Comparison of ENCODE assay signal across 8 cellular contexts in genomic region chr15:32651229-32651837, GRCh38. TPM values are rescaled to one million over a fixed set of nuclear protein-coding genes. Genes with fewer than 3 reads are reported as not detected.
A peak's percentile ranks its signal among the peaks of the same experiment; 100 is the strongest.
DNase-seq lines count a peak whose midpoint lies in the region; ATAC-seq, FAIRE-seq and TF ChIP-seq lines count a peak whose summit lies in the region.

No MANE protein-coding gene starts in this region.

- no peaks in the 10 kb centered on the region for H3K27me3 Mint-ChIP-seq in astrocyte (ENCODE audit: low read depth, unreplicated experiment)

- no peaks in the 10 kb centered on the region for H3K79me2 ChIP-seq in astrocyte (ENCODE audit: insufficient read depth, low read length)

- H3K9me3 ChIP-seq in astrocyte (ENCODE audit: insufficient read depth, low read depth, low read length), result no peaks in the 10 kb centered on the region

- H3K36me3 ChIP-seq in astrocyte (ENCODE audit: insufficient read depth, low read length), result no peaks in the 10 kb centered on the region

- peak; percentile 73 for ATAC-seq in GM19397 (IDR thresholded peaks at IDR 0.05; ENCODE audit: unreplicated experiment)
- no peak for ATAC-seq in GM18517 (IDR thresholded peaks at IDR 0.05; ENCODE audit: unreplicated experiment)

- peak overlapping the region; percentile 39 for H2AFZ ChIP-seq in astrocyte (ENCODE audit: low read depth, low read length)

- H3K27ac ChIP-seq in astrocyte (ENCODE audit: low read depth, low read length), result no peak overlapping the region

- peak overlapping the region; percentile 9 for H3K4me2 ChIP-seq in astrocyte (ENCODE audit: low read length)

- H3K4me1 ChIP-seq in astrocyte (ENCODE audit: insufficient read depth, low read length), result no peaks in the 10 kb centered on the region

- no peaks in the 10 kb centered on the region for H3K9me3 Mint-ChIP-seq in astrocyte (ENCODE audit: unreplicated experiment)

- DNase-seq in DMS114 treated with DMSO at 0.1 percent for 48 hours (lab: John Stamatoyannopoulos, UW; ENCODE audit: unreplicated experiment) (peak; percentile 19), HT-29 (ENCODE audit: low spot score) (peak; percentile 77), SKM-1 (lab: John Stamatoyannopoulos, UW; ENCODE audit: unreplicated experiment) (peak; percentile 46), astrocyte (ENCODE audit: low read depth) (no peak), iPS-NIHi11 (ENCODE audit: low spot score) (peak; percentile 81)
- peak; percentile 13 to 40 for DNase-seq in stimulated activated CD4-positive, alpha-beta T cell treated with anti-CD3 and anti-CD28 coated beads, Interleukin-15, amount 100 ng/mL, for 48 hours (ENCODE audit: low read depth in 2 of 2)

- no peak overlapping the region for H3K4me3 Mint-ChIP-seq in astrocyte (ENCODE audit: unreplicated experiment)

- no peaks in the 10 kb centered on the region for H3K27me3 ChIP-seq in astrocyte (ENCODE audit: insufficient read depth, low read length)

- H3K4me3 ChIP-seq in astrocyte (ENCODE audit: insufficient read depth, low read depth, low read length), result no peak overlapping the region

- H3K36me3 Mint-ChIP-seq in astrocyte (ENCODE audit: low read depth, unreplicated experiment), result no peaks in the 10 kb centered on the region

- peak; percentile 98 for TF ChIP-seq CTCF in astrocyte (IDR thresholded peaks at IDR 0.05; ENCODE audit: insufficient read depth, low read depth, low read length)

- no peaks in the 10 kb centered on the region for H4K20me1 ChIP-seq in astrocyte (ENCODE audit: insufficient read depth, low read length)

- H3K4me1 Mint-ChIP-seq in astrocyte (ENCODE audit: low read depth, unreplicated experiment), result peaks cover 12% of the 10 kb centered on the region

- FAIRE-seq in astrocyte (lab: Jason Lieb, UNC), result no peak

- no peak overlapping the region for H3K9ac ChIP-seq in astrocyte (ENCODE audit: low read length)

- H3K27ac Mint-ChIP-seq in astrocyte (ENCODE audit: unreplicated experiment), result no peak overlapping the region

RNA-seq across cellular contexts. Expression of gene SCG5, which starts 9.8 kb away (rescaled TPM):
- 0.25 and 0.37 TPM in 2 replicates for total RNA-seq in HT-29 (2014; rRNA removed; shearing (Covaris generic))
- total RNA-seq in astrocyte, result 12.1 and 14.7 TPM in 2 replicates

RNA-seq across cellular contexts. Expression of gene ARHGAP11A, which starts 36.0 kb away (rescaled TPM):
- 26.4 and 33.9 TPM in 2 replicates for total RNA-seq in HT-29 (2014; rRNA removed; shearing (Covaris generic))
- total RNA-seq in astrocyte, result 9.3 and 15.5 TPM in 2 replicates

RNA-seq across cellular contexts. Expression of gene GOLGA8N, which starts 58.1 kb away (rescaled TPM):
- total RNA-seq in HT-29 (2014; rRNA removed; shearing (Covaris generic)), result not detected in 2 replicates
- total RNA-seq in astrocyte, result 3.0 and 5.0 TPM in 2 replicates
